In the genomic region with DNA sequence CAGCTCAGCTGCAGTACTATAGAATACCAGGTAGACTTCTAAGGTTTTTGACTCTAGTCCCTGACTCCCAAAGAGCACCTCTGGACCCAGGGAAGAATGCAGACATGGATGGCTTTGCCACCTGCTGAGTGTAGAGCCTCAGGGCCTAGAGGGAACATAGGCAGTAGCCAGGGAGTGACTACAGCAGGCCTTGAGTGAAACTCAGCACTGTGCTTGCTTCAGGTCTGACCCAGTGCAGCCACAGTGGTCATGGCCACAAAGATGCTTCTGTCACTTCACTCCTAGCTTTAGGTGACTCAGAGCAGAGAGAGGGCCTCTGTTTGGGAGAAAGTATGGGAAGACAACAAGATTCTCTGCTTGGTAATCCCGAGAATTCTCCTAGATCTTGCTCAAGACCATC, we compare ENCODE assay signal across 27 cellular contexts.
"Had no signal": no experiment of that assay in that cellular context is flagged by ENCODE, and none has a peak within 500 bp of the region (broad histone marks: within the 10 kb centered on the region; RNA-seq: fewer than 3 reads in every experiment).

No MANE protein-coding gene starts in this region.

- DNase-seq: colonic mucosa; cortex of kidney; effector CD8-positive, alpha-beta T cell; effector memory CD8-positive, alpha-beta T cell; endodermal cell; erythroblast; esophagus squamous epithelium; foreskin fibroblast; foreskin melanocyte; gastrocnemius medialis; glutamatergic neuron; head of caudate nucleus; heart right ventricle; hippocampal formation; left cardiac atrium; left ventricle myocardium superior; lower lobe of right lung; mesenchymal stem cell; midbrain; naive thymus-derived CD4-positive, alpha-beta T cell had no signal

- H3K4me3 ChIP-seq: colonic mucosa, esophagus squamous epithelium, gastrocnemius medialis, heart right ventricle, left lung, lower lobe of right lung had no signal

- H3K27ac ChIP-seq: colonic mucosa, epithelial cell of prostate, esophagus squamous epithelium, gastrocnemius medialis, heart right ventricle, left lung, lower lobe of right lung had no signal

- H3K4me3 Mint-ChIP-seq: dendritic cell treated with granulocyte-macrophage colony-stimulating factor and Interleukin-4, amounts not matched to agents 40 ng/mL and 50 ng/mL, for 4 days; effector memory CD8-positive, alpha-beta T cell; endodermal cell; naive thymus-derived CD4-positive, alpha-beta T cell had no signal

- H3K27me3 Mint-ChIP-seq: dendritic cell treated with granulocyte-macrophage colony-stimulating factor and Interleukin-4, amounts not matched to agents 40 ng/mL and 50 ng/mL, for 4 days; effector memory CD8-positive, alpha-beta T cell; naive thymus-derived CD4-positive, alpha-beta T cell had no signal

- FAIRE-seq: endometrium, islet of Langerhans, keratinocyte had no signal

- H3K4me1 ChIP-seq: colonic mucosa, esophagus squamous epithelium, gastrocnemius medialis, heart right ventricle, left lung, lower lobe of right lung had no signal

- ATAC-seq: effector memory CD8-positive, alpha-beta T cell; esophagus mucosa; gastrocnemius medialis; heart right ventricle; left cardiac atrium; left lung; left ventricle myocardium superior; lower lobe of right lung; naive thymus-derived CD4-positive, alpha-beta T cell had no signal

- H3K9me3 Mint-ChIP-seq: endodermal cell had no signal

- H3K36me3 ChIP-seq: colonic mucosa, esophagus squamous epithelium, gastrocnemius medialis, heart right ventricle, left lung, lower lobe of right lung had no signal

- H3K4me1 Mint-ChIP-seq: endodermal cell had no signal

- H3K27ac Mint-ChIP-seq: dendritic cell treated with granulocyte-macrophage colony-stimulating factor and Interleukin-4, amounts not matched to agents 40 ng/mL and 50 ng/mL, for 4 days; endodermal cell had no signal

- H3K27me3 ChIP-seq: colonic mucosa, esophagus squamous epithelium, gastrocnemius medialis, heart right ventricle, left lung had no signal
